In the genomic region with DNA sequence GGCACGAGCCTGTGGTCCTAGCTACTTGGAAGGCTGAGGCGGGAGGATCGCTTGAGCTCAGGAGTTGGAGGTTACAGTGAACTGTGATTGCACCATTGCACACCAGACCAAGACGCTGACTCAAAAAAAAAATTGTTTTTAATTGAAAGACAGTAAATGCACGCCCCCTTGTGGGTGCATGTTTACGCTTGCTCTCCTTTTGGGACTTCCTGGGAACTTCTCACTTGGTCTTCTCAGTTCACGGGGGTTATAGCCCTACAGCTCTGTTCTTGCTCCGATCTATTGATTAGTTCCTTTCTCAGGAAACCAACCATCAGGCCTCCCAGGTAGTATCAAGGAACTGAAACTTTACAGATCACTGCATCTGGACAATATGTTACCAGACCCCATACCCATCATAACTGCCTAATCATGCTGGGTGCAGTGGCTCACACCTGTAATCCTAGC, we compare ENCODE assay signal across 8 cellular contexts. TPM values are rescaled to one million over a fixed set of nuclear protein-coding genes. Genes with fewer than 3 reads are reported as not detected.
DNase-seq lines count a peak whose midpoint lies in the region; ATAC-seq and TF ChIP-seq lines count a peak whose summit lies in the region.

No MANE protein-coding gene starts in this region.

- no peak for TF ChIP-seq POLR2A in sigmoid colon (IDR thresholded peaks at IDR 0.05)

- TF ChIP-seq EP300 in sigmoid colon (IDR thresholded peaks at IDR 0.05), result no peak

- DNase-seq in COLO668 (lab: John Stamatoyannopoulos, UW; ENCODE audit: unreplicated experiment) (peak; percentile 70), Right ventricle myocardium superior (peak; percentile 89), sigmoid colon (peak; percentile 90)
- peak; percentile 81 for DNase-seq in activated naive CD4-positive, alpha-beta T cell treated with Interleukin-2 at 50 U/mL for 16 hours

- intact Hi-C loops in Right ventricle myocardium superior (cut with DNase I) (loop anchor here (2.0 kb wide), 1 partner anchor 86 kb away; no protein-coding TSS in a partner anchor), sigmoid colon (cut with DNase I) (loop anchor here (1.0 kb wide), 1 partner anchor 20 kb away; no protein-coding TSS in a partner anchor)

- H3K4me1 ChIP-seq in sigmoid colon, result peaks cover 0 to 13% (median 8%) of the 10 kb centered on the region in 4 donors

- 9 to 11% methylated on average over 8 of the region's 8 CpGs for WGBS in sigmoid colon, 2 donors

- H3K27ac ChIP-seq in sigmoid colon, result no peak overlapping the region

- TF ChIP-seq CTCF in LNCAP (IDR thresholded peaks at IDR 0.05) (peak; percentile 70), sigmoid colon (IDR thresholded peaks at IDR 0.05) (peak; percentile 15 to 68 (median 30))

- ATAC-seq in GM19467 (IDR thresholded peaks at IDR 0.05; ENCODE audit: unreplicated experiment) (peak; percentile 62), SK-N-SH treated with all-trans-retinoic acid at 6 μM for 48 hours (peak; percentile 77), Right ventricle myocardium superior (ENCODE audit: poor library complexity) (peak; percentile 87), HG03039 (IDR thresholded peaks at IDR 0.05; ENCODE audit: unreplicated experiment) (no peak)

- H3K9me3 ChIP-seq in sigmoid colon, result no peaks in the 10 kb centered on the region

- no peaks in the 10 kb centered on the region for H3K27me3 ChIP-seq in sigmoid colon

- no peaks in the 10 kb centered on the region for H3K36me3 ChIP-seq in sigmoid colon

- H3K4me3 ChIP-seq in sigmoid colon, result no peak overlapping the region

TF ChIP-seq in SK-N-SH treated with all-trans-retinoic acid at 6 μM for 48 hours, 23 proteins besides CTCF, POLR2A, EP300 and RAD21:
- no peak for TF ChIP-seq CREB5 (CRISPR knock-in tag; IDR thresholded peaks at IDR 0.05; ENCODE audit: low read depth)
- TF ChIP-seq ZNF565 (CRISPR knock-in tag; conservative IDR thresholded peaks at IDR 0.05; ENCODE audit: low read depth), result no peak
- no peak for TF ChIP-seq OSR1 (CRISPR knock-in tag; IDR thresholded peaks at IDR 0.05)
- TF ChIP-seq PATZ1 (CRISPR knock-in tag; IDR thresholded peaks at IDR 0.05; ENCODE audit: borderline replicate concordance), result no peak
- no peak for TF ChIP-seq ARNTL (CRISPR knock-in tag; IDR thresholded peaks at IDR 0.05; ENCODE audit: borderline replicate concordance, low read depth)
- TF ChIP-seq ZC3H10 (CRISPR knock-in tag; IDR thresholded peaks at IDR 0.05), result no peak
- TF ChIP-seq ZNF70 (CRISPR knock-in tag; IDR thresholded peaks at IDR 0.05), result peak; percentile 24; the same call in 1 of the 2 replicates
- TF ChIP-seq ZNF8 (CRISPR knock-in tag; IDR thresholded peaks at IDR 0.05), result no peak
- TF ChIP-seq BACH2 (CRISPR knock-in tag; IDR thresholded peaks at IDR 0.05; ENCODE audit: borderline replicate concordance), result no peak

RNA-seq across cellular contexts. Expression of gene RIPOR1, which starts 14.2 kb away (rescaled TPM):
- total RNA-seq in Right ventricle myocardium superior, result 73.7 TPM
- total RNA-seq in sigmoid colon, result 10 to 100 TPM; 23.9 to 60.9 (median 35.2) TPM
- polyA plus RNA-seq in sigmoid colon, result 10 to 100 TPM; 10.2 to 26.7 (median 11.8) TPM

RNA-seq across cellular contexts. Expression of gene AGRP, which starts 31.1 kb away (rescaled TPM):
- not detected for total RNA-seq in Right ventricle myocardium superior
- total RNA-seq in sigmoid colon, result not detected
- polyA plus RNA-seq in sigmoid colon, result not detected

RNA-seq across cellular contexts. Expression of gene ATP6V0D1, which starts 33.4 kb away (rescaled TPM):
- total RNA-seq in Right ventricle myocardium superior (59.9 TPM), sigmoid colon (100 to 1,000 TPM in 2 of 4 donors, 10 to 100 TPM in 2; 70.3 to 112 (median 93.6) TPM)
- 100 to 1,000 TPM; 214 to 287 (median 231) TPM for polyA plus RNA-seq in sigmoid colon

RNA-seq across cellular contexts. Expression of gene CTCF, which starts 47.9 kb away (rescaled TPM):
- total RNA-seq in Right ventricle myocardium superior, result 24.9 TPM
- total RNA-seq in sigmoid colon, result 10 to 100 TPM; 29.2 to 45.7 (median 35.8) TPM
- polyA plus RNA-seq in sigmoid colon, result 10 to 100 TPM; 25.8 to 28.8 (median 27.5) TPM
